In the genomic region with DNA sequence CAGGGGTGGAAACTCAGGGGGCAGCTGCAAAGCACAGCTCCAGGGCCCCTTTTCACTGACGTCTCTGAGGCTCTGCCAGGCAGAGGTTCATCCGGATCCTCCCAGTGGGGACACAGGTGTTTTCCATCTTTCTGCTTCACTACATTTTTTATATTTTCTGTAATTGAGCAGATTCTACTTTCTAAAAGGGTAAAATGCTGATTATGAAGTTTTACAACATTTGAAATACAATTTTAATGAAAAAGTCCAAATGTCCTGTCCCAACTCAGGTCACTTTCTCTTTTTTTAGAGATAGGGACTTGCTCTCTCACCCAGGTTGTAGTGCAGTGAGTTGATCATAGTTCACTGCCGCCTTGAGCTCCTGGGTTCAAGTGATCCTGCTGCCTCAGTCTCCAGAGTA, we compare ENCODE assay signal across 7 cellular contexts.
"Had no signal": no experiment of that assay in that cellular context is flagged by ENCODE, and none has a peak within 500 bp of the region (broad histone marks: within the 10 kb centered on the region; RNA-seq: fewer than 3 reads in every experiment).

No MANE protein-coding gene starts in this region.

- H2AFZ ChIP-seq: GM23338 had no signal

- H3K9me3 ChIP-seq: HAP-1 had no signal

- H3K4me2 ChIP-seq: GM23338 had no signal

- H3K4me3 ChIP-seq: GM23338, HAP-1 had no signal

- H3K4me1 ChIP-seq: HAP-1 had no signal

- H3K27ac ChIP-seq: HL-60 had no signal

- H3K36me3 ChIP-seq: HAP-1 had no signal

- ATAC-seq: GM23338, HCT116 had no signal

- DNase-seq: H7, HFFc6, KG1 had no signal
